Comparison of ENCODE assay signal across 2 cellular contexts in genomic region chr10:23035569-23035968, GRCh38.
TF ChIP-seq lines count a peak whose summit lies in the region.

No MANE protein-coding gene starts in this region.

TF ChIP-seq in K562, 482 proteins besides CTCF, POLR2A, EP300 and RAD21:
- 0 out of 2 replicates have a peak, but pooled peaks have one; percentile 21 for TF ChIP-seq EHMT2 (IDR thresholded peaks at IDR 0.05)
- no peak for TF ChIP-seq BACH1 (tag; IDR thresholded peaks at IDR 0.05)

TF ChIP-seq in HepG2, 621 proteins besides CTCF, POLR2A, EP300 and RAD21:
- peak; percentile 12; the same call in 1 of the 2 replicates for TF ChIP-seq STAG1 (CRISPR knock-in tag; IDR thresholded peaks at IDR 0.05)
- no peak for TF ChIP-seq ZEB1 (IDR thresholded peaks at IDR 0.05; ENCODE audit: insufficient replicate concordance, low read depth)
